In the genomic region with DNA sequence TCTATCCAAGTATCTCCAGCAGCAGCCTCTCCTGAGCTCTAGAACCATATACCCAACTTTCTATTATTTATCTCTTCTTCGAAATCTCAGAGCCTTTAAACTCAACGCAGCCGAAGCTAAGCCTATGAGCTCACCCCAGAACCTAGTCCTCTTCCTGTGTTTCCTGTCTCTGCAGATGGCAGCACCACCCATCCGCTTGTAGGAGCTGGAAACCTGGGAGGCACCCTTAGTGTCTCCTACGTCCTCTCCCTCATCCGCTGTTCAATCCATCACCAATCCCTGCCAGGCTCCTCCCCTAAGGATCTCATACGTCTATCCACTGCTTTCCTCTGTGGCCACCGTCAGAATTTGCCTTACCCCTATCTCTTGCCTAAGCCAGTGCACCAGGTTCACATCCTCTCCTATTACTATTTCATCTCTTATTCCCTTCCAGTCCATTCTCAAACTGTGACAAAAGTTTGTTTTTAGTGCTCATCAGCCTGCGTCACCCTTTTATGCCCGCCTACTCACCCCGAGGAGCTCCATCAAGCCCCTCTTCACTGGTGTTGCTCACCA, we compare ENCODE assay signal across 10 cellular contexts. TPM values are rescaled to one million over a fixed set of nuclear protein-coding genes. Genes with fewer than 3 reads are reported as not detected.
A peak's percentile ranks its signal among the peaks of the same experiment; 100 is the strongest.
DNase-seq lines count a peak whose midpoint lies in the region; ATAC-seq and TF ChIP-seq lines count a peak whose summit lies in the region.
"Had no signal": no experiment of that assay in that cellular context is flagged by ENCODE, and none has a peak within 500 bp of the region (broad histone marks: within the 10 kb centered on the region; RNA-seq: fewer than 3 reads in every experiment).

No MANE protein-coding gene starts in this region.

- no peaks in the 10 kb centered on the region for H3K27me3 Mint-ChIP-seq in activated CD8-positive, alpha-beta T cell treated with anti-CD3 and anti-CD28 coated beads for 36 hours
- H3K27me3 Mint-ChIP-seq: effector memory CD8-positive, alpha-beta T cell had no signal

- H3K4me1 Mint-ChIP-seq in activated CD8-positive, alpha-beta T cell treated with anti-CD3 and anti-CD28 coated beads for 36 hours (ENCODE audit: low read depth): peaks cover 79% of the 10 kb centered on the region

- POLR2A ChIA-PET in activated CD8-positive, alpha-beta T cell treated with anti-CD3 and anti-CD28 coated beads for 36 hours (lab: Charles Lee): no interaction called here

- H3K27ac ChIP-seq in skeletal muscle tissue (ENCODE audit: low read depth, low read length): peak overlapping the region; percentile 5
- H3K27ac ChIP-seq: PC-9 had no signal

- H3K9ac ChIP-seq in skeletal muscle tissue (ENCODE audit: low read depth in 1 of 3, low read length in 3 of 3): no peak overlapping the region

- no peaks in the 10 kb centered on the region for H3K9me3 ChIP-seq in skeletal muscle tissue (ENCODE audit: control insufficient read depth in 3 of 3, low read length in 3 of 3)

- peak overlapping the region; percentile 57 for H3K27ac Mint-ChIP-seq in activated CD8-positive, alpha-beta T cell treated with anti-CD3 and anti-CD28 coated beads for 36 hours

- H3K36me3 ChIP-seq in skeletal muscle tissue (ENCODE audit: control insufficient read depth in 3 of 3, insufficient read depth in 3 of 3, low read length in 3 of 3): no peaks in the 10 kb centered on the region

- H3K4me1 ChIP-seq in skeletal muscle tissue (ENCODE audit: control insufficient read depth in 3 of 3, insufficient read depth in 3 of 3, low read length in 3 of 3): peaks cover 62 to 64% (median 62%) of the 10 kb centered on the region in 3 donors

- peak; percentile 59 for ATAC-seq in activated CD8-positive, alpha-beta T cell treated with anti-CD3 and anti-CD28 coated beads for 36 hours
- ATAC-seq in left cardiac atrium: peak; percentile 33 to 67
- ATAC-seq: effector memory CD8-positive, alpha-beta T cell had no signal

- CTCF ChIA-PET in activated CD8-positive, alpha-beta T cell treated with anti-CD3 and anti-CD28 coated beads for 36 hours (lab: Charles Lee): interaction anchor here (1.1 to 1.4 kb wide), 3 partner anchors 8 to 175 kb away, joined by 3 to 8 read pairs (median 3); no protein-coding TSS in a partner anchor

- peak overlapping the region; percentile 39 for H3K4me3 Mint-ChIP-seq in activated CD8-positive, alpha-beta T cell treated with anti-CD3 and anti-CD28 coated beads for 36 hours

- H3K4me3 ChIP-seq in skeletal muscle tissue (ENCODE audit: low read length in 3 of 3): no peak overlapping the region
- H3K4me3 ChIP-seq: PC-9 had no signal

- intact Hi-C loops in activated CD8-positive, alpha-beta T cell treated with anti-CD3 and anti-CD28 coated beads for 36 hours (cut with micrococcal nuclease): loop anchor here (10.0 kb wide), 1 partner anchor 49 kb away; no protein-coding TSS in a partner anchor
- intact Hi-C loops in left cardiac atrium (cut with DNase I): no loop called here

- H3K36me3 Mint-ChIP-seq in activated CD8-positive, alpha-beta T cell treated with anti-CD3 and anti-CD28 coated beads for 36 hours (ENCODE audit: low read depth): peaks cover 36% of the 10 kb centered on the region

- DNase-seq in NCI-H526 (lab: John Stamatoyannopoulos, UW): peak; percentile 67 to 85
- peak; percentile 41 for DNase-seq in activated CD8-positive, alpha-beta T cell treated with anti-CD3 and anti-CD28 coated beads for 36 hours
- peak; percentile 69 for DNase-seq in left cardiac atrium
- no peak for DNase-seq in DMS79 (lab: John Stamatoyannopoulos, UW)
- no peak for DNase-seq in AG08396 (ENCODE audit: low spot score)
- DNase-seq in NCI-H82 (lab: John Stamatoyannopoulos, UW): no peak
- DNase-seq: effector memory CD8-positive, alpha-beta T cell; NCI-H2081; PC-9 had no signal

- no peaks in the 10 kb centered on the region for H3K9me3 Mint-ChIP-seq in activated CD8-positive, alpha-beta T cell treated with anti-CD3 and anti-CD28 coated beads for 36 hours
- H3K9me3 Mint-ChIP-seq: effector memory CD8-positive, alpha-beta T cell had no signal

- TF ChIP-seq CTCF in activated CD8-positive, alpha-beta T cell treated with anti-CD3 and anti-CD28 coated beads for 36 hours (IDR thresholded peaks at IDR 0.05): no peak

- H3K27me3 ChIP-seq in skeletal muscle tissue (ENCODE audit: control insufficient read depth in 3 of 3, insufficient read depth in 3 of 3, low read length in 3 of 3): no peaks in the 10 kb centered on the region

RNA-seq across cellular contexts. Expression of a gene that starts 9.6 kb away (rescaled TPM):
- total RNA-seq in activated CD8-positive, alpha-beta T cell treated with anti-CD3 and anti-CD28 coated beads for 36 hours: 10 to 100 TPM; 54.4 to 60.2 TPM
- total RNA-seq in left cardiac atrium: 10 to 100 TPM; 28.6 to 36.1 TPM
- 53.8 TPM for total RNA-seq in skeletal muscle tissue

Comparison
In these comparisons a context has a peak if more than half of its experiments do, and no peak if none do; other contexts are left out.
1. DNase-seq: peak in NCI-H526 (2 of 2), activated CD8-positive, alpha-beta T cell treated with anti-CD3 and anti-CD28 coated beads for 36 hours (single experiment) and left cardiac atrium (single experiment); none in DMS79 (single experiment), AG08396 (single experiment) and NCI-H82 (single experiment).